22 cellular contexts compared by ENCODE assay signal in the genomic region with DNA sequence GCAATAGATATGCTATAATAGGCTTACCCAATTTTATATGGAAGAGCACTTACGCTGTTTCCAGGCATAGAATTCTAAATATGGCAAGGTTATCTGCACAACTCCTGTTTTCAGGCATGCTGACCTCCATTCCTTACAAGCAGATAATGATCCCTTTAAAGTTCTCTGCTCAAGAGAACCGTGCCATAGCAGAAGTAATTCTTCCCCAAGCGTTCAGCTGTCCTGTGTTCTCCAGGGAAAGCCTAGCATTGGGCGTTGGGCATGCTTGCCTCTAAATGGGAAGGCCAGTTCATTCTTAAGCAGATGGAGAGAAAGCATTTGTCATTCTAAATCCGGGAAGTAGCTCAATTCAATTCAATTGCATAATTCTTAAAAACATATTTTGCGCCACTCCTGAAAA.
"Had no signal": no experiment of that assay in that cellular context is flagged by ENCODE, and none has a peak within 500 bp of the region (broad histone marks: within the 10 kb centered on the region; RNA-seq: fewer than 3 reads in every experiment).

No MANE protein-coding gene starts in this region.

- H3K4me3 ChIP-seq: K562 had no signal

- DNase-seq: activated CD4-positive, alpha-beta memory T cell treated with anti-CD3 and anti-CD28 coated beads for 36 hours; activated CD4-positive, alpha-beta T cell treated with anti-CD3 and anti-CD28 coated beads, Interleukin-2, amount 10 ng/mL, durations not matched to agents 7 days and 5 days; activated CD4-positive, CD25-positive, alpha-beta regulatory T cell; activated gamma-delta T cell treated with Interleukin-2 at 50 U/mL for 16 hours; activated naive CD4-positive, alpha-beta T cell treated with anti-CD3 and anti-CD28 coated beads, Interleukin-2, amount 10 ng/mL, durations not matched to agents 7 days and 5 days; activated naive CD8-positive, alpha-beta T cell treated with anti-CD3 and anti-CD28 coated beads for 36 hours; activated T-cell treated with anti-CD3 and anti-CD28 coated beads, Interleukin-2, amount 50 U/mL, for 72 hours; caudate nucleus; Karpas-422; NCI-H1092 treated with DMSO at 0.1 percent for 48 hours; NCI-H1417 treated with DMSO at 0.1 percent for 48 hours; NCI-H1694; NCI-H2029; NCI-H2107; NCI-H2171 treated with DMSO at 0.1 percent for 48 hours; NCI-H345; NCI-H510A treated with DMSO at 0.1 percent for 48 hours; NCI-H69; NK-92 treated with Interleukin-12 subunit alpha and Interleukin-12 subunit beta, amount 100 ng/mL, for 24 hours; PC-3; SHP77 treated with DMSO at 0.1 percent for 48 hours had no signal
